8 cellular contexts compared by ENCODE assay signal in the genomic region with DNA sequence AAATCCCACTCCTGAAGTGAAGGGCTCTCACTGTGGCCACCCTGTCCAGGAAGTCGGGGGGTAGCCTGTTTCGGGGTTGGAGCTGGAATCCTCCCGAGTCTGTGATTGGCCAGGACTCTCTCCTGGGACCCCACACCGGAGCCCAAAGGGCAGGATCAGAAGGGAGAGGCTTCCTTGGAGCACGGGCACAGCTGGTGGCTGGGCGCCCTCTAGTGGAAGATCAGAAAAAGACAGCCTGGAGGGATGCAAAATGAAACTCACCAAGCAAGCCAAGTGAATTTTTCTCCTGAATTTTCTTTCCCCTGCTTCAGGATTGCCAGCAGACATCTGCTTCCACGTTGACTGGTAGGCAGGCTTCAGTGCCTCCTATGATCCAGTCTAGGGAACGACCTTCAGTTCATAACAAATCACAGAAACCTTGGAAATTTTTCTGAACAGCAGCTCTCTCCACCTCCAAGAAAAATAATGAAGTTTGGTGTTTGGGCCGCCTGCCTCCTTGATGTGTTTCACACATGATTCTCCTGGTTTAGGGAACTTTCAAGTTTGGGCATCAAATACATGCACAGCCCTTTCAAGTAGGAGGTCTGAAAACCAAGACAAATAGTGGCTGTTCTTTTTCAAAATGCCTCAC.
A peak's percentile ranks its signal among the peaks of the same experiment; 100 is the strongest.
DNase-seq lines count a peak whose midpoint lies in the region; ATAC-seq and TF ChIP-seq lines count a peak whose summit lies in the region.

No MANE protein-coding gene starts in this region.

- TF ChIP-seq CTCF in OCI-LY1 (IDR thresholded peaks at IDR 0.05; ENCODE audit: low read length), result peak; percentile 83
- TF ChIP-seq CTCF in neural crest cell (conservative IDR thresholded peaks at IDR 0.05), result peak; percentile 95

- H3K27ac ChIP-seq in OCI-LY1 (ENCODE audit: low read depth, low read length, poor library complexity, severe bottlenecking), result no peak overlapping the region

- 0 out of 2 replicates have a peak, but pooled peaks cover 5% of the 10 kb centered on the region for H3K27me3 ChIP-seq in OCI-LY1 (ENCODE audit: insufficient read depth, low read length)

- no peak overlapping the region for H3K4me2 ChIP-seq in OCI-LY1 (ENCODE audit: low read length)

- peak; percentile 62 for DNase-seq in CD1c-positive myeloid dendritic cell (ENCODE audit: extremely low spot score)
- peak; percentile 55 for DNase-seq in HK-2 (ENCODE audit: unreplicated experiment)
- DNase-seq in activated T-cell treated with anti-CD3 and anti-CD28 coated beads for 48 hours (ENCODE audit: low read depth), result peak; percentile 43
- peak; percentile 45 for DNase-seq in fibroblast of gingiva (ENCODE audit: low read depth)
- peak; percentile 71 for DNase-seq in neural crest cell (ENCODE audit: low read depth, low spot score)
- DNase-seq in superior temporal gyrus (ENCODE audit: extremely low spot score), result peak; percentile 88

- H3K27ac Mint-ChIP-seq in neural crest cell (ENCODE audit: unreplicated experiment), result no peak overlapping the region

- no peaks in the 10 kb centered on the region for H3K9me3 Mint-ChIP-seq in neural crest cell

- H3K9me2 ChIP-seq in OCI-LY1 (ENCODE audit: low read depth, low read length), result no peaks in the 10 kb centered on the region

- H3K4me1 Mint-ChIP-seq in neural crest cell, result no peaks in the 10 kb centered on the region

- no peaks in the 10 kb centered on the region for H3K9me3 ChIP-seq in OCI-LY1 (ENCODE audit: low read length)

- no peaks in the 10 kb centered on the region for H4K20me1 ChIP-seq in OCI-LY1 (ENCODE audit: insufficient read depth, low read length)

- no peaks in the 10 kb centered on the region for H3K36me3 ChIP-seq in OCI-LY1 (ENCODE audit: insufficient read depth, low read length)

- H2AFZ ChIP-seq in OCI-LY1 (ENCODE audit: low read length), result no peak overlapping the region

- no peak overlapping the region for H3K4me3 ChIP-seq in OCI-LY1 (ENCODE audit: low read depth, low read length, poor library complexity, severe bottlenecking)

- H3F3A ChIP-seq in OCI-LY1 (ENCODE audit: insufficient read depth, low read length), result no peaks in the 10 kb centered on the region

- H3K9ac ChIP-seq in OCI-LY1 (ENCODE audit: low read length), result no peak overlapping the region

- H3K36me3 Mint-ChIP-seq in neural crest cell (ENCODE audit: low read depth), result no peaks in the 10 kb centered on the region

- no peak overlapping the region for H3K4me3 Mint-ChIP-seq in neural crest cell

- H3K27me3 Mint-ChIP-seq in neural crest cell (ENCODE audit: low read depth), result peaks cover 5% of the 10 kb centered on the region

- H3K79me2 ChIP-seq in OCI-LY1 (ENCODE audit: insufficient read depth, low read length), result no peaks in the 10 kb centered on the region

- no peak for ATAC-seq in HG03135 (IDR thresholded peaks at IDR 0.05; ENCODE audit: unreplicated experiment)

- no peaks in the 10 kb centered on the region for H3K4me1 ChIP-seq in OCI-LY1 (ENCODE audit: insufficient read depth, low read length, severe bottlenecking)
